Comparison of ENCODE assay signal across 14 cellular contexts in the genomic region with DNA sequence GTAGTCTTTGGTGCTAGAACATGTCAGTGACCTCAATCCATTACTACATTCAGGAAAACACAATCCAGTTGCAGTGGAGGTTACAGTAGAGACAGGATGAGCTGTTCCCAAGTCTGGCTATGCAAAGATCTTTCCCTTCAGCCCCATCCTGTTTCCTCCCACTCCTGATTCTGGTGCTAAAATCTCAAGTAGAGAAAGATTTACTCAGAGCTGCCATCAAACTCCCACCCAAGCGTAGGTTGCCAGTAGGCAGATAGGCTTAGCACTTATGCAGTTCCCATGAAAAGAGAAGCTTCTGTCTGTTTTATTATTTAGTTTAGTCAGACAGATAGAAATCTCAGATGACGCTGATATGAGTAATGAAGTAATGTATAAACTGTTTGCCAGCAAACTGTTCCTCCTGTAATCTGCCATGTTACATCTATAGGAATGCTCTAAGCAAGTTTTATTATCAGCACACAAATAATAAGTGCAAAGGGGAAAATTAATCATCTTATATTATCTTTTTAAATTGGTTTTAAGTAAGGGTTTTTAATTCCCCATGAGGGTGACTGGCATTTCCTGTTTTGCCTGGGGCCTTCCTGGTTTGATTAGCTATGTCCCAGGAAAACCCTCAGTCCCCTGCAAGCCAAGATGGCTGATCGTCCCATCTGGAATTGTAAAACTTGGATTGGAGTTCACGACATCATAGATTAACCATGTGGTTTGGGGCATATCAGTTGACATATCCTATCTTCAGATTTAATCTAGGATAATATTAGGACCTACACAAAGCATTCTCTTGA.
DNase-seq lines count a peak whose midpoint lies in the region; ATAC-seq and TF ChIP-seq lines count a peak whose summit lies in the region.
"Had no signal": no experiment of that assay in that cellular context is flagged by ENCODE, and none has a peak within 500 bp of the region (broad histone marks: within the 10 kb centered on the region; RNA-seq: fewer than 3 reads in every experiment).

No MANE protein-coding gene starts in this region.

- H3K4me3 ChIP-seq in AG10803 (ENCODE audit: low read length) (no peak overlapping the region), IMR-90 (ENCODE audit: insufficient read depth, low read depth, low read length) (no peak overlapping the region), mammary epithelial cell (replicated peaks in 1 of 3; ENCODE audit: insufficient read depth in 1 of 3, low read depth in 2 of 3, low read length in 3 of 3) (no peak overlapping the region), mesenchymal stem cell (ENCODE audit: insufficient read depth in 1 of 2, low read depth in 1 of 2, low read length in 2 of 2) (no peak overlapping the region)
- H3K4me3 ChIP-seq: right lobe of liver, transverse colon had no signal

- in situ Hi-C loops in IMR-90 (cut with MboI; ENCODE audit: low sequenced_read_pairs): no loop called here
- in situ Hi-C loops in mammary epithelial cell (cut with MboI; ENCODE audit: low sequenced_read_pairs in 2 of 2): loop anchor here in 1 of 2 donors (25.0 kb wide), 1 partner anchor 270 kb away; no protein-coding TSS in a partner anchor

- H2AFZ ChIP-seq in IMR-90 (replicated peaks; ENCODE audit: low read length, poor library complexity) (no peak overlapping the region), mammary epithelial cell (ENCODE audit: low read depth, low read length) (peak overlapping the region; percentile 84), mesenchymal stem cell (ENCODE audit: low read depth, low read length) (no peak overlapping the region)

- no peak overlapping the region for H2BK12ac ChIP-seq in mesenchymal stem cell (ENCODE audit: low read length in 2 of 2)

- H3K79me1 ChIP-seq in IMR-90 (ENCODE audit: low read depth in 1 of 2, low read length in 2 of 2) (no peaks in the 10 kb centered on the region), mesenchymal stem cell (replicated peaks; ENCODE audit: low read length, poor library complexity, severe bottlenecking) (no peaks in the 10 kb centered on the region)

- H3K4me2 ChIP-seq in IMR-90 (ENCODE audit: low read depth, low read length) (peak overlapping the region; percentile 3; the same call in 1 of the 2 replicates), mammary epithelial cell (ENCODE audit: insufficient read depth, low read depth, low read length) (peak overlapping the region; percentile 7), mesenchymal stem cell (ENCODE audit: low read length, poor library complexity, severe bottlenecking) (no peak overlapping the region)

- no peaks in the 10 kb centered on the region for H3K27me3 ChIP-seq in IMR-90 (ENCODE audit: control insufficient read depth, insufficient read depth, low read length)
- no peaks in the 10 kb centered on the region for H3K27me3 ChIP-seq in mammary epithelial cell (ENCODE audit: insufficient read depth, low read length)
- H3K27me3 ChIP-seq in mesenchymal stem cell (ENCODE audit: control insufficient read depth in 1 of 2, insufficient read depth in 1 of 2, low read length in 2 of 2): no peaks in the 10 kb centered on the region
- H3K27me3 ChIP-seq: right lobe of liver, transverse colon had no signal

- H4K8ac ChIP-seq in IMR-90 (ENCODE audit: low read depth in 2 of 2, low read length in 2 of 2) (peak overlapping the region in 1 of 2 experiments; percentile 5; a peak in 1 of 4 replicates), mesenchymal stem cell (ENCODE audit: low read length) (no peak overlapping the region)

- DNase-seq in AG10803 (ENCODE audit: low read depth) (peak; percentile 50), IMR-90 (peak; percentile 89), mammary epithelial cell (peak; percentile 88), mesenchymal stem cell (peak; percentile 90), T-helper 17 cell (no peak), NCI-H1105 (lab: John Stamatoyannopoulos, UW) (no peak), SKM-1 (lab: John Stamatoyannopoulos, UW; ENCODE audit: unreplicated experiment) (no peak)
- DNase-seq: activated naive CD8-positive, alpha-beta T cell treated with anti-CD3 and anti-CD28 coated beads for 36 hours; effector memory CD8-positive, alpha-beta T cell; NCI-H1105 treated with DMSO at 0.1 percent for 48 hours; right lobe of liver; T-helper 9 cell; transverse colon had no signal

- H4K91ac ChIP-seq in IMR-90 (ENCODE audit: insufficient read depth, low read depth, low read length) (no peak overlapping the region; the same call in 1 of the 2 replicates), mesenchymal stem cell (ENCODE audit: low read length) (no peak overlapping the region)

- H3K18ac ChIP-seq in IMR-90 (ENCODE audit: low read depth, low read length) (peak overlapping the region; percentile 80; the same call in 1 of the 2 replicates), mesenchymal stem cell (ENCODE audit: low read depth in 1 of 2, low read length in 2 of 2) (no peak overlapping the region)

- BruUV-seq in IMR-90 (replicated peaks; lab: Mats Ljungman, UMichigan) (no TSS peak), mammary epithelial cell (replicated peaks; lab: Mats Ljungman, UMichigan) (no TSS peak)

- 0 out of 2 replicates have a peak overlapping the region, but pooled peaks have one; percentile 14 for H3K56ac ChIP-seq in IMR-90 (ENCODE audit: extremely low read depth, insufficient read depth, low read length)

- H3K79me2 ChIP-seq in mammary epithelial cell (ENCODE audit: insufficient read depth, low read length): no peaks in the 10 kb centered on the region

- H3K4me1 ChIP-seq in IMR-90 (ENCODE audit: control insufficient read depth, insufficient read depth, low read length) (peaks cover 4% of the 10 kb centered on the region; the same call in 1 of the 2 replicates), mammary epithelial cell (ENCODE audit: insufficient read depth, low read length) (peaks cover 23% of the 10 kb centered on the region), mesenchymal stem cell (ENCODE audit: control insufficient read depth, insufficient read depth, low read depth, low read length) (no peaks in the 10 kb centered on the region)
- H3K4me1 ChIP-seq: right lobe of liver, transverse colon had no signal

- H2BK120ac ChIP-seq in IMR-90 (ENCODE audit: low read depth, low read length): peak overlapping the region; percentile 21; the same call in 1 of the 2 replicates
- H2BK120ac ChIP-seq in mesenchymal stem cell (ENCODE audit: low read depth, low read length): no peak overlapping the region

- peaks cover 35% of the 10 kb centered on the region for H3K27me3 Mint-ChIP-seq in T-helper 17 cell

- H3K4me3 Mint-ChIP-seq in T-helper 17 cell: no peak overlapping the region
- H3K4me3 Mint-ChIP-seq: activated naive CD8-positive, alpha-beta T cell treated with anti-CD3 and anti-CD28 coated beads for 36 hours; effector memory CD8-positive, alpha-beta T cell had no signal

- 0 out of 3 replicates have a peak overlapping the region, but pooled peaks have one; percentile 28 for H2BK15ac ChIP-seq in IMR-90 (ENCODE audit: low read depth, low read length)
- no peak overlapping the region for H2BK15ac ChIP-seq in mesenchymal stem cell (ENCODE audit: low read depth, poor library complexity, severe bottlenecking)

- H3K9ac ChIP-seq in IMR-90 (ENCODE audit: low read depth, low read length): no peak overlapping the region
- no peak overlapping the region for H3K9ac ChIP-seq in mammary epithelial cell (ENCODE audit: insufficient read depth, low read length)
- H3K9ac ChIP-seq in mesenchymal stem cell (ENCODE audit: low read length): peak overlapping the region; percentile 36

- TF ChIP-seq POLR2A in IMR-90 (IDR thresholded peaks at IDR 0.05; ENCODE audit: low read depth, low read length): no peak

- H2AK9ac ChIP-seq in IMR-90 (replicated peaks; ENCODE audit: low read depth, low read length, poor library complexity): no peak overlapping the region

- H3K9me3 ChIP-seq in IMR-90 (ENCODE audit: control insufficient read depth, insufficient read depth, low read length): no peaks in the 10 kb centered on the region
- H3K9me3 ChIP-seq in mammary epithelial cell (replicated peaks; ENCODE audit: insufficient read depth, low read length): no peaks in the 10 kb centered on the region
- H3K9me3 ChIP-seq in mesenchymal stem cell (ENCODE audit: control insufficient read depth, low read length): no peaks in the 10 kb centered on the region
- no peaks in the 10 kb centered on the region for H3K9me3 ChIP-seq in T-helper 17 cell (ENCODE audit: control insufficient read depth, low read length, poor library complexity, severe bottlenecking)
- H3K9me3 ChIP-seq: right lobe of liver, transverse colon had no signal

- no peaks in the 10 kb centered on the region for H3K9me1 ChIP-seq in IMR-90 (ENCODE audit: insufficient read depth, low read length)

- dilution Hi-C loops in IMR-90 (cut with HindIII; ENCODE audit: low sequenced_read_pairs, unreplicated experiment) (no loop called here), mammary epithelial cell (cut with HindIII; ENCODE audit: low sequenced_read_pairs) (no loop called here)

- intact Hi-C loops in IMR-90 (cut with micrococcal nuclease) (no loop called here), mammary epithelial cell (cut with micrococcal nuclease) (no loop called here)

- POLR2A ChIA-PET in IMR-90 (lab: Charles Lee; ENCODE audit: unreplicated experiment): interaction anchor here (0.5 kb wide), 1 partner anchor 274 kb away, joined by 3 read pairs; no protein-coding TSS in a partner anchor

- H4K20me1 ChIP-seq in IMR-90 (ENCODE audit: insufficient read depth, low read length) (no peaks in the 10 kb centered on the region), mammary epithelial cell (ENCODE audit: insufficient read depth, low read length) (no peaks in the 10 kb centered on the region)

- H3K23ac ChIP-seq in IMR-90 (ENCODE audit: low read depth, low read length) (no peak overlapping the region; the same call in 1 of the 2 replicates), mesenchymal stem cell (ENCODE audit: low read length in 2 of 2) (no peak overlapping the region)

- H3K14ac ChIP-seq in IMR-90 (replicated peaks; ENCODE audit: low read depth, low read length): no peak overlapping the region; the same call in 1 of the 2 replicates
- H3K14ac ChIP-seq in mesenchymal stem cell (ENCODE audit: low read length in 2 of 2): no peak overlapping the region

- ATAC-seq in IMR-90 (ENCODE audit: low read depth): peak; percentile 90
- ATAC-seq in GM18502 (IDR thresholded peaks at IDR 0.05; ENCODE audit: poor library complexity, unreplicated experiment): no peak
- ATAC-seq in T-helper 17 cell: no peak
- ATAC-seq: effector memory CD8-positive, alpha-beta T cell; right lobe of liver had no signal

- H2BK5ac ChIP-seq in IMR-90 (ENCODE audit: low read depth, low read length, poor library complexity, severe bottlenecking) (peak overlapping the region; percentile 4), mesenchymal stem cell (ENCODE audit: low read depth, low read length, poor library complexity, severe bottlenecking) (no peak overlapping the region)

- no peak for TF ChIP-seq CTCF in AG10803 (conservative IDR thresholded peaks at IDR 0.05; ENCODE audit: low read length)
- TF ChIP-seq CTCF in IMR-90 (conservative IDR thresholded peaks at IDR 0.05; ENCODE audit: low read depth, low read length): no peak
- TF ChIP-seq CTCF in mammary epithelial cell (conservative IDR thresholded peaks at IDR 0.05 in 1 of 2, IDR thresholded peaks at IDR 0.05 in 1 of 2; ENCODE audit: extremely low read depth in 1 of 2, insufficient read depth in 1 of 2, low read depth in 1 of 2, low read length in 2 of 2): no peak

- peak overlapping the region; percentile 49; the same call in 1 of the 2 replicates for H2BK20ac ChIP-seq in IMR-90 (ENCODE audit: low read depth, low read length)

- no CpG with 5 or more reads among the region's 4 CpGs for WGBS in IMR-90 (ENCODE audit: extremely low coverage in 2 of 2, insufficient read length in 1 of 2), 2 experiments
- WGBS in mammary epithelial cell (ENCODE audit: low coverage, missing lambda C conversion rate): 27% methylated on average over 4 of the region's 4 CpGs
- no CpG with 5 or more reads among the region's 4 CpGs for WGBS in mesenchymal stem cell

- H3K4ac ChIP-seq in IMR-90 (ENCODE audit: low read depth, low read length) (no peak overlapping the region), mesenchymal stem cell (ENCODE audit: low read depth in 1 of 2, low read length in 2 of 2) (no peak overlapping the region)

- H2AK5ac ChIP-seq in IMR-90 (ENCODE audit: low read depth, low read length) (no peak overlapping the region), mesenchymal stem cell (ENCODE audit: low read length, severe bottlenecking) (no peak overlapping the region)

- H3K27ac ChIP-seq in IMR-90 (ENCODE audit: insufficient read depth, low read length) (no peak overlapping the region), mammary epithelial cell (ENCODE audit: insufficient read depth, low read depth, low read length) (peak overlapping the region; percentile 63), mesenchymal stem cell (ENCODE audit: low read length, poor library complexity, severe bottlenecking) (no peak overlapping the region)
- H3K27ac ChIP-seq: right lobe of liver, transverse colon had no signal

- H3K36me3 Mint-ChIP-seq in T-helper 17 cell (ENCODE audit: low read depth): peaks cover 2% of the 10 kb centered on the region
- H3K36me3 Mint-ChIP-seq: activated naive CD8-positive, alpha-beta T cell treated with anti-CD3 and anti-CD28 coated beads for 36 hours had no signal

- H3K27ac Mint-ChIP-seq in T-helper 17 cell: no peak overlapping the region
- H3K27ac Mint-ChIP-seq: activated naive CD8-positive, alpha-beta T cell treated with anti-CD3 and anti-CD28 coated beads for 36 hours; effector memory CD8-positive, alpha-beta T cell had no signal

- H3K4me1 Mint-ChIP-seq in T-helper 17 cell: peaks cover 4% of the 10 kb centered on the region
- H3K4me1 Mint-ChIP-seq: activated naive CD8-positive, alpha-beta T cell treated with anti-CD3 and anti-CD28 coated beads for 36 hours had no signal

- H4K5ac ChIP-seq in IMR-90 (ENCODE audit: low read depth, low read length): no peak overlapping the region

- no peak for TF ChIP-seq RAD21 in IMR-90 (IDR thresholded peaks at IDR 0.05; ENCODE audit: low read length)

- H3K36me3 ChIP-seq in IMR-90 (ENCODE audit: control insufficient read depth, insufficient read depth, low read length) (no peaks in the 10 kb centered on the region), mammary epithelial cell (ENCODE audit: insufficient read depth, low read length) (no peaks in the 10 kb centered on the region), mesenchymal stem cell (ENCODE audit: control insufficient read depth in 1 of 2, insufficient read depth in 2 of 2, low read depth in 1 of 2, low read length in 2 of 2) (no peaks in the 10 kb centered on the region)
- H3K36me3 ChIP-seq: right lobe of liver, transverse colon had no signal

- CTCF ChIA-PET in IMR-90 (lab: Yijun Ruan, JAX) (interaction anchor here (0.5 to 1.4 kb wide), 3 partner anchors 12 to 70 kb away, joined by 3 to 5 read pairs (median 4); no protein-coding TSS in a partner anchor), mammary epithelial cell (lab: Charles Lee; ENCODE audit: low non-redundant PET) (interaction anchor here (0.5 kb wide), 1 partner anchor 263 kb away, joined by 3 read pairs; no protein-coding TSS in a partner anchor)

Comparison
In these comparisons a context has a peak if more than half of its experiments do, and no peak if none do; other contexts are left out.
1. DNase-seq: peak in AG10803 (single experiment), IMR-90 (single experiment), mammary epithelial cell (single experiment) and mesenchymal stem cell (single experiment); none in T-helper 17 cell (0 of 3), NCI-H1105 (single experiment) and SKM-1 (single experiment).